In the genomic region with DNA sequence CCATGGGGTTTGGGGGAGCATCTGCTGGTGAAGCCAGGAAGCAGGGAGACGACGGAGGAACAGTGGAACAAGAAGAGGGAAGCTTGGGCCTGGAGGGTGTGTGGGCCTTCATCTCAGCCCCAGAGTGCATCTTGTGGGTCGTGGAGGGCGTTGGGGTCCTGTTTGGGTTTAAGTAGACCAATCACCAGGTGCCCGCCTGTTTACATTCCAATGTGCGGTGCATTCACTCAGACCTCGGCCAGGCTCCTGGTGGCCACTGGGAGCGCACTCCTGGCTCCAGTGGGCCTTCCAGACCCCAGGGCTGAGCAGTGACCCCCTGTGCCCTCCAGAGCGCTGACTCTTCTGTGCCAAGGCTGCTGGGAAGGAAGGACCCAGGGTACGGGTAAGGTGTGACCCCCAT, we compare ENCODE assay signal across 1 cellular context.
TF ChIP-seq lines count a peak whose summit lies in the region.

No MANE protein-coding gene starts in this region.

TF ChIP-seq in HepG2, 621 proteins besides CTCF, POLR2A, EP300 and RAD21 (continued from another document):
- TF ChIP-seq, protein P1, sequence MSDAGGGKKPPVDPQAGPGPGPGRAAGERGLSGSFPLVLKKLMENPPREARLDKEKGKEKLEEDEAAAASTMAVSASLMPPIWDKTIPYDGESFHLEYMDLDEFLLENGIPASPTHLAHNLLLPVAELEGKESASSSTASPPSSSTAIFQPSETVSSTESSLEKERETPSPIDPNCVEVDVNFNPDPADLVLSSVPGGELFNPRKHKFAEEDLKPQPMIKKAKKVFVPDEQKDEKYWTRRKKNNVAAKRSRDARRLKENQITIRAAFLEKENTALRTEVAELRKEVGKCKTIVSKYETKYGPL (CRISPR knock-in tag; IDR thresholded peaks at IDR 0.05), result no peak
- TF ChIP-seq, protein P2, sequence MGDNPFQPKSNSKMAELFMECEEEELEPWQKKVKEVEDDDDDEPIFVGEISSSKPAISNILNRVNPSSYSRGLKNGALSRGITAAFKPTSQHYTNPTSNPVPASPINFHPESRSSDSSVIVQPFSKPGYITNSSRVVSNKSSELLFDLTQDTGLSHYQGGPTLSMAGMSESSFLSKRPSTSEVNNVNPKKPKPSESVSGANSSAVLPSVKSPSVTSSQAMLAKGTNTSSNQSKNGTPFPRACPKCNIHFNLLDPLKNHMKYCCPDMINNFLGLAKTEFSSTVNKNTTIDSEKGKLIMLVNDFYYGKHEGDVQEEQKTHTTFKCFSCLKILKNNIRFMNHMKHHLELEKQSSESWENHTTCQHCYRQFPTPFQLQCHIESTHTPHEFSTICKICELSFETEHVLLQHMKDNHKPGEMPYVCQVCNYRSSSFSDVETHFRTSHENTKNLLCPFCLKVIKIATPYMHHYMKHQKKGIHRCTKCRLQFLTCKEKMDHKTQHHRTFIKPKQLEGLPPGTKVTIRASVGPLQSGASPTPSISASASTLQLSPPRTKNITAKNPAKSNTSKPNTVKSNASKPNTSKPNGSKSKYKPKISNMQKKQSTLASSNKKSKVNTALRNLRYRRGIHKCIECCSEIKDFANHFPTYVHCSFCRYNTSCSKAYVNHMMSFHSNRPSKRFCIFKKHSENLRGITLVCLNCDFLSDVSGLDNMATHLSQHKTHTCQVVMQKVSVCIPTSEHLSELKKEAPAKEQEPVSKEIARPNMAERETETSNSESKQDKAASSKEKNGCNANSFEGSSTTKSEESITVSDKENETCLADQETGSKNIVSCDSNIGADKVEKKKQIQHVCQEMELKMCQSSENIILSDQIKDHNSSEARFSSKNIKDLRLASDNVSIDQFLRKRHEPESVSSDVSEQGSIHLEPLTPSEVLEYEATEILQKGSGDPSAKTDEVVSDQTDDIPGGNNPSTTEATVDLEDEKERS (CRISPR knock-in tag; IDR thresholded peaks at IDR 0.05), result no peak
- TF ChIP-seq HOXA3 (CRISPR knock-in tag; IDR thresholded peaks at IDR 0.05) (no peak), FOXA3 (CRISPR knock-in tag; IDR thresholded peaks at IDR 0.05) (peak; percentile 67), ZNF775 (CRISPR knock-in tag; IDR thresholded peaks at IDR 0.05; ENCODE audit: borderline replicate concordance) (no peak), ZKSCAN5 (CRISPR knock-in tag; IDR thresholded peaks at IDR 0.05) (no peak), NR2C2 (CRISPR knock-in tag; IDR thresholded peaks at IDR 0.05; ENCODE audit: borderline replicate concordance) (no peak), ZNF343 (CRISPR knock-in tag; IDR thresholded peaks at IDR 0.05) (no peak)
- TF ChIP-seq, protein P3, sequence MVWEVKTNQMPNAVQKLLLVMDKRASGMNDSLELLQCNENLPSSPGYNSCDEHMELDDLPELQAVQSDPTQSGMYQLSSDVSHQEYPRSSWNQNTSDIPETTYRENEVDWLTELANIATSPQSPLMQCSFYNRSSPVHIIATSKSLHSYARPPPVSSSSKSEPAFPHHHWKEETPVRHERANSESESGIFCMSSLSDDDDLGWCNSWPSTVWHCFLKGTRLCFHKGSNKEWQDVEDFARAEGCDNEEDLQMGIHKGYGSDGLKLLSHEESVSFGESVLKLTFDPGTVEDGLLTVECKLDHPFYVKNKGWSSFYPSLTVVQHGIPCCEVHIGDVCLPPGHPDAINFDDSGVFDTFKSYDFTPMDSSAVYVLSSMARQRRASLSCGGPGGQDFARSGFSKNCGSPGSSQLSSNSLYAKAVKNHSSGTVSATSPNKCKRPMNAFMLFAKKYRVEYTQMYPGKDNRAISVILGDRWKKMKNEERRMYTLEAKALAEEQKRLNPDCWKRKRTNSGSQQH (CRISPR knock-in tag; IDR thresholded peaks at IDR 0.05; ENCODE audit: low read depth), result no peak
- TF ChIP-seq, protein P4, sequence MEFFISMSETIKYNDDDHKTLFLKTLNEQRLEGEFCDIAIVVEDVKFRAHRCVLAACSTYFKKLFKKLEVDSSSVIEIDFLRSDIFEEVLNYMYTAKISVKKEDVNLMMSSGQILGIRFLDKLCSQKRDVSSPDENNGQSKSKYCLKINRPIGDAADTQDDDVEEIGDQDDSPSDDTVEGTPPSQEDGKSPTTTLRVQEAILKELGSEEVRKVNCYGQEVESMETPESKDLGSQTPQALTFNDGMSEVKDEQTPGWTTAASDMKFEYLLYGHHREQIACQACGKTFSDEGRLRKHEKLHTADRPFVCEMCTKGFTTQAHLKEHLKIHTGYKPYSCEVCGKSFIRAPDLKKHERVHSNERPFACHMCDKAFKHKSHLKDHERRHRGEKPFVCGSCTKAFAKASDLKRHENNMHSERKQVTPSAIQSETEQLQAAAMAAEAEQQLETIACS (CRISPR knock-in tag; IDR thresholded peaks at IDR 0.05), result no peak
- TF ChIP-seq, protein P5, sequence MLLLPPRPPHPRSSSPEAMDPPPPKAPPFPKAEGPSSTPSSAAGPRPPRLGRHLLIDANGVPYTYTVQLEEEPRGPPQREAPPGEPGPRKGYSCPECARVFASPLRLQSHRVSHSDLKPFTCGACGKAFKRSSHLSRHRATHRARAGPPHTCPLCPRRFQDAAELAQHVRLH (CRISPR knock-in tag; IDR thresholded peaks at IDR 0.05; ENCODE audit: borderline replicate concordance, low read depth), result no peak
